20 cellular contexts compared by ENCODE assay signal in the genomic region with DNA sequence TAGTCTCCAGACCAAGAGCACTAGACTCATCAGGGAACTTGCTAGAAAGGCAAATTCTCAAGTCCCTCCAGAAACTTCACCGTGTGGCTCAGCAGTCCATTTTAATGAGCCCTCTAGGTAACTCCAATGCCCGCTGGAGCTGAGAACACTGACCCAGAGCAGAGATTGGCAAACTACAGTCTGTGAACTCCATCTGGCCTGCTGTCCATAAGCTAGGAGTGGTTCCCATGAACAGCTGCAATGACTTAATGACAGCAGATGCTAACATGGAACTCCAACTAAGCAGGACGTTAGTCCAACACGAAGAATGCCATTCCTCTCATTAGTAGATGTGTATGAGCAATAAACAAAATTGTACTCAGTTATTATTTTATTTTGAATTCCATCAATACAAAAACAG.
"Had no signal": no experiment of that assay in that cellular context is flagged by ENCODE, and none has a peak within 500 bp of the region (broad histone marks: within the 10 kb centered on the region; RNA-seq: fewer than 3 reads in every experiment).

No MANE protein-coding gene starts in this region.

- H3K36me3 ChIP-seq: brain microvascular endothelial cell, cardiac muscle cell, WERI-Rb-1 had no signal

- H3K27ac ChIP-seq: brain microvascular endothelial cell, cardiac muscle cell, SK-N-MC, WERI-Rb-1 had no signal

- H3K27ac Mint-ChIP-seq: activated CD8-positive, alpha-beta T cell treated with anti-CD3 and anti-CD28 coated beads for 36 hours; activated naive CD4-positive, alpha-beta T cell treated with anti-CD3 and anti-CD28 coated beads, Interleukin-2, amount 10 ng/mL, durations not matched to agents 7 days and 5 days; activated naive CD8-positive, alpha-beta T cell treated with anti-CD3 and anti-CD28 coated beads for 36 hours; activated T-cell treated with anti-CD3 and anti-CD28 coated beads, Interleukin-2, amount 50 U/mL, for 72 hours; activated T-helper 2 cell treated with anti-CD3 and anti-CD28 coated beads, Interferon-gamma antibody, Interleukin-2, Interleukin-4, amounts not matched to agents 10 μg/mL and 5 μg/mL and 100 μg/mL, durations not matched to agents 14 hours and 24 hours and 36 hours had no signal

- H3K27me3 ChIP-seq: brain microvascular endothelial cell, cardiac muscle cell had no signal

- H3K36me3 Mint-ChIP-seq: activated naive CD4-positive, alpha-beta T cell treated with anti-CD3 and anti-CD28 coated beads, Interleukin-2, amount 10 ng/mL, durations not matched to agents 7 days and 5 days; activated naive CD8-positive, alpha-beta T cell treated with anti-CD3 and anti-CD28 coated beads for 36 hours had no signal

- ATAC-seq: activated CD8-positive, alpha-beta T cell treated with anti-CD3 and anti-CD28 coated beads for 36 hours; activated T-cell treated with anti-CD3 and anti-CD28 coated beads, Interleukin-2, amount 50 U/mL, for 72 hours had no signal

- DNase-seq: activated CD4-positive, alpha-beta T cell treated with anti-CD3 and anti-CD28 coated beads for 4 hours; activated CD8-positive, alpha-beta memory T cell treated with anti-CD3 and anti-CD28 coated beads, Interleukin-2, amount 50 U/mL, for 4 hours; activated CD8-positive, alpha-beta T cell treated with anti-CD3 and anti-CD28 coated beads for 36 hours; activated gamma-delta T cell treated with Interleukin-2 at 50 U/mL for 16 hours; activated naive CD4-positive, alpha-beta T cell treated with anti-CD3 and anti-CD28 coated beads, Interleukin-2, amount 10 ng/mL, durations not matched to agents 7 days and 5 days; activated naive CD8-positive, alpha-beta T cell treated with anti-CD3 and anti-CD28 coated beads for 36 hours; activated T-cell treated with anti-CD3 and anti-CD28 coated beads, Interleukin-2, amount 50 U/mL, for 72 hours; brain microvascular endothelial cell; Kasumi-1; NCI-H1048; NCI-H146; NCI-H187 treated with DMSO at 0.1 percent for 48 hours; NCI-H2081 treated with DMSO at 0.1 percent for 48 hours; NCI-H226; SIG-M5; T-helper 1 cell; WERI-Rb-1 had no signal

- H3K27me3 Mint-ChIP-seq: activated naive CD4-positive, alpha-beta T cell treated with anti-CD3 and anti-CD28 coated beads, Interleukin-2, amount 10 ng/mL, durations not matched to agents 7 days and 5 days had no signal

- H3K4me1 Mint-ChIP-seq: activated naive CD4-positive, alpha-beta T cell treated with anti-CD3 and anti-CD28 coated beads, Interleukin-2, amount 10 ng/mL, durations not matched to agents 7 days and 5 days; activated naive CD8-positive, alpha-beta T cell treated with anti-CD3 and anti-CD28 coated beads for 36 hours had no signal

- H3K4me3 Mint-ChIP-seq: activated CD8-positive, alpha-beta T cell treated with anti-CD3 and anti-CD28 coated beads for 36 hours; activated naive CD4-positive, alpha-beta T cell treated with anti-CD3 and anti-CD28 coated beads, Interleukin-2, amount 10 ng/mL, durations not matched to agents 7 days and 5 days; activated naive CD8-positive, alpha-beta T cell treated with anti-CD3 and anti-CD28 coated beads for 36 hours; activated T-cell treated with anti-CD3 and anti-CD28 coated beads, Interleukin-2, amount 50 U/mL, for 72 hours had no signal

- H3K9me3 Mint-ChIP-seq: activated CD8-positive, alpha-beta T cell treated with anti-CD3 and anti-CD28 coated beads for 36 hours; activated naive CD4-positive, alpha-beta T cell treated with anti-CD3 and anti-CD28 coated beads, Interleukin-2, amount 10 ng/mL, durations not matched to agents 7 days and 5 days; activated naive CD8-positive, alpha-beta T cell treated with anti-CD3 and anti-CD28 coated beads for 36 hours; activated T-cell treated with anti-CD3 and anti-CD28 coated beads, Interleukin-2, amount 50 U/mL, for 72 hours; activated T-helper 2 cell treated with anti-CD3 and anti-CD28 coated beads, Interferon-gamma antibody, Interleukin-2, Interleukin-4, amounts not matched to agents 10 μg/mL and 5 μg/mL and 100 μg/mL, durations not matched to agents 14 hours and 24 hours and 36 hours had no signal

- H3K4me3 ChIP-seq: cardiac muscle cell, SK-N-MC had no signal
